Comparison of ENCODE assay signal across 1 cellular context in genomic region chr7:26233902-26234511, GRCh38.
TF ChIP-seq lines count a peak whose summit lies in the region.

No MANE protein-coding gene starts in this region.

TF ChIP-seq in K562, 482 proteins besides CTCF, POLR2A, EP300 and RAD21 (continued from another document and continues in another):
- no peak for TF ChIP-seq TRIM25 (IDR thresholded peaks at IDR 0.05; ENCODE audit: borderline replicate concordance)
- TF ChIP-seq CREB3 (tag; conservative IDR thresholded peaks at IDR 0.05; ENCODE audit: low read depth), result peak; percentile 93
- TF ChIP-seq DMBX1 (CRISPR knock-in tag; IDR thresholded peaks at IDR 0.05; ENCODE audit: borderline replicate concordance), result peak; percentile 85
- TF ChIP-seq JUND (IDR thresholded peaks at IDR 0.05; ENCODE audit: borderline replicate concordance, low read depth, low read length), result peak; percentile 56; the same call in 1 of the 2 replicates
- peak; percentile 82; the same call in 2 of the 3 replicates for TF ChIP-seq JUND (tag; IDR thresholded peaks at IDR 0.05; ENCODE audit: borderline replicate concordance, low read depth, low read length)
- no peak for TF ChIP-seq DNMT1 (IDR thresholded peaks at IDR 0.05)
- TF ChIP-seq ZNF644 (tag; IDR thresholded peaks at IDR 0.05; ENCODE audit: low read depth), result peak; percentile 91
- TF ChIP-seq ZBTB2 (IDR thresholded peaks at IDR 0.05), result peak; percentile 73
- no peak for TF ChIP-seq FIP1L1 (IDR thresholded peaks at IDR 0.05; ENCODE audit: low read depth, low read length, poor library complexity, severe bottlenecking)
- no peak for TF ChIP-seq ZNF24 (IDR thresholded peaks at IDR 0.05)
- no peak for TF ChIP-seq ILF3 (IDR thresholded peaks at IDR 0.05; ENCODE audit: borderline replicate concordance)
- TF ChIP-seq PHF8 (IDR thresholded peaks at IDR 0.05; ENCODE audit: borderline replicate concordance, low read length), result no peak; the same call in 1 of the 2 replicates
- TF ChIP-seq E2F6 (IDR thresholded peaks at IDR 0.05; ENCODE audit: borderline replicate concordance in 1 of 2, extremely low read depth in 1 of 2, insufficient read depth in 1 of 2, insufficient read length in 1 of 2, low read depth in 1 of 2, low read length in 1 of 2, poor library complexity in 1 of 2, severe bottlenecking in 1 of 2), result no peak
- TF ChIP-seq ZNF398 (CRISPR knock-in tag; IDR thresholded peaks at IDR 0.05), result no peak
- no peak for TF ChIP-seq SRSF3 (IDR thresholded peaks at IDR 0.05; ENCODE audit: insufficient read depth, low read length)
- peak; percentile 71 for TF ChIP-seq CREM (IDR thresholded peaks at IDR 0.05; ENCODE audit: low read depth)
- TF ChIP-seq ZHX1 (conservative IDR thresholded peaks at IDR 0.05; ENCODE audit: low read length), result no peak
- no peak for TF ChIP-seq ZNF511 (CRISPR knock-in tag; IDR thresholded peaks at IDR 0.05)
- TF ChIP-seq RBM15 (IDR thresholded peaks at IDR 0.05; ENCODE audit: insufficient read depth, low read length), result no peak
- TF ChIP-seq HNRNPLL (IDR thresholded peaks at IDR 0.05; ENCODE audit: low read depth, low read length, poor library complexity, severe bottlenecking), result no peak
- 0 out of 2 replicates have a peak, but pooled peaks have one; percentile 20 for TF ChIP-seq NCOA1 (IDR thresholded peaks at IDR 0.05; ENCODE audit: low read depth)
- peak; percentile 69 for TF ChIP-seq SMARCA5 (IDR thresholded peaks at IDR 0.05)
- no peak for TF ChIP-seq ZNF3 (CRISPR knock-in tag; IDR thresholded peaks at IDR 0.05)
- TF ChIP-seq CHD2 (IDR thresholded peaks at IDR 0.05; ENCODE audit: low read depth, low read length), result no peak
- no peak for TF ChIP-seq MXI1 (IDR thresholded peaks at IDR 0.05; ENCODE audit: low read depth, low read length)
- no peak for TF ChIP-seq ZNF609 (CRISPR knock-in tag; IDR thresholded peaks at IDR 0.05; ENCODE audit: borderline replicate concordance)
- no peak for TF ChIP-seq RNF219 (CRISPR knock-in tag; IDR thresholded peaks at IDR 0.05)
- peak; percentile 51; the same call in 1 of the 2 replicates for TF ChIP-seq HINFP (tag; conservative IDR thresholded peaks at IDR 0.05; ENCODE audit: low read depth)
- TF ChIP-seq REST (CRISPR knock-in tag; IDR thresholded peaks at IDR 0.05; ENCODE audit: low read depth), result no peak; the same call in 1 of the 2 replicates
